In the genomic region with DNA sequence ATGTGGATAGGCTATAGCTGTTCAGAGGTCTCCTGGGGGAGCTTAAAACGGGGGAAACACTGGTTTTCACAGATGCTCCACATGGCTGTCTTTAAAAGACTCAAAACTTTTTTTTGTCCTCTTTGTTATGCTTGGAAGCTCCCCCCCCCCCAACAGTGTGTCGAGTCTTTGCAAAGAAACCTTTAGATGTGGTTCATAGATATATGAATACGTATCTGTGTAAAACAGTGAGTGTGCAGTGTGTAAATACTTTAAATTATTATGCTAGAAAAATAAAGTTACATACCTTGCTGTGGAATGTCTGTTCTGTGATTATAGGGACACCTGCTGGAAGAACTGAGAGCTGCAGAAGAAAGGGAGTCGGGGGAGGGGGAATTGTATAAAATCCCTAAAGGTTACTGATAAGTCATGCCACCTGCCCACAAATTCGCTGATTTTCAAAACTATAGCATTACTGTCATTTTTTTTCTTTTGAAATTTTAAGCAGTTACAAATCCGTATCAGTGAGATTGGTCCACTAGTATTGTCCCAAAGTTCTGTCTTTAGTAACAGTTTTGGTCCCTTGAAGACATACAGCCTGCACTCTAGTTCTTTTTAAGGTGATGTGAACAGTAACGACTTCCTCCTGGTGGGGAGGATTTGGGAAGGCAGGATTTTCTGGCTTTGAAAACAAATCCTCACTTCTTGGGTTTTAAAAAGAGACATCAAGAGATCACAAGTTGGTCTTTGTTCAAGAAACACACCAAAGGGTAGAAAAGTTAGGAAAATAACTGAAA, we compare ENCODE assay signal across 8 cellular contexts. TPM values are rescaled to one million over a fixed set of nuclear protein-coding genes. Genes with fewer than 3 reads are reported as not detected.
DNase-seq lines count a peak whose midpoint lies in the region; ATAC-seq and TF ChIP-seq lines count a peak whose summit lies in the region.

No MANE protein-coding gene starts in this region.

- ATAC-seq in GM21576 (IDR thresholded peaks at IDR 0.05; ENCODE audit: unreplicated experiment) (peak; percentile 84), right lobe of liver (peak; percentile 73 to 89 (median 84))

- H3K9me3 Mint-ChIP-seq in chondrocyte (ENCODE audit: low read depth), result no peaks in the 10 kb centered on the region

- H3K27ac ChIP-seq in right lobe of liver, result no peak overlapping the region

- peaks cover 17% of the 10 kb centered on the region for H3K36me3 Mint-ChIP-seq in chondrocyte (ENCODE audit: low read depth)

- TF ChIP-seq CTCF in chondrocyte (IDR thresholded peaks at IDR 0.05), result peak; percentile 87
- TF ChIP-seq CTCF in right lobe of liver (IDR thresholded peaks at IDR 0.05), result peak; percentile 71 to 83 (median 74)

- no peaks in the 10 kb centered on the region for H3K9me3 ChIP-seq in right lobe of liver

- peaks cover 0 to 10% (median 0%) of the 10 kb centered on the region in 4 donors for H3K4me1 ChIP-seq in right lobe of liver

- intact Hi-C loops in right lobe of liver (cut with DNase I), result no loop called here

- no peaks in the 10 kb centered on the region for H3K27me3 ChIP-seq in right lobe of liver

- H3K4me3 ChIP-seq in right lobe of liver, result no peak overlapping the region

- H3K4me3 Mint-ChIP-seq in chondrocyte (ENCODE audit: unreplicated experiment), result no peak overlapping the region

- H3K4me1 Mint-ChIP-seq in chondrocyte (ENCODE audit: low read depth), result peaks cover 28% of the 10 kb centered on the region

- TF ChIP-seq POLR2A in right lobe of liver (IDR thresholded peaks at IDR 0.05), result no peak

- 11% methylated on average over 7 of the region's 7 CpGs for WGBS in right lobe of liver (ENCODE audit: insufficient coverage, low coverage, low lambda C conversion rate, missing lambda C conversion rate)

- peak overlapping the region; percentile 30 for H3K27ac Mint-ChIP-seq in chondrocyte (ENCODE audit: unreplicated experiment)

- DNase-seq in NCI-H82 (lab: John Stamatoyannopoulos, UW) (peak; percentile 61), NCI-H82 treated with DMSO at 0.1 percent for 48 hours (lab: John Stamatoyannopoulos, UW; ENCODE audit: unreplicated experiment) (no peak), HuH-7 (ENCODE audit: low spot score) (peak; percentile 44), T-helper 2 cell (peak in 4 of 5 experiments; percentile 6 to 52 (median 12)), chondrocyte (ENCODE audit: low spot score) (no peak), right lobe of liver (peak in 1 of 3 donors; percentile 50)
- DNase-seq in stimulated activated naive CD4-positive, alpha-beta T cell treated with Interleukin-2 at 50 U/mL for 16 hours (lab: John Stamatoyannopoulos, UW), result peak; percentile 12

- H3K36me3 ChIP-seq in right lobe of liver, result peaks cover 0 to 6% (median 3%) of the 10 kb centered on the region in 4 donors

- H3K27me3 Mint-ChIP-seq in chondrocyte (ENCODE audit: low read depth), result no peaks in the 10 kb centered on the region

RNA-seq across cellular contexts. Expression of gene RGMB, which starts 22.9 kb away (rescaled TPM):
- total RNA-seq in chondrocyte, result 21.9 to 28.5 TPM (median 27.7 TPM) in 3 replicates
- total RNA-seq in right lobe of liver, result 10 to 100 TPM in 1 of 6 experiments, 1 to 10 TPM in 5; 4.5 to 10.5 (median 5.1) TPM

Comparison
In these comparisons a context has a peak if more than half of its experiments do, and no peak if none do; other contexts are left out.
1. DNase-seq: peak in NCI-H82 (single experiment), HuH-7 (single experiment), T-helper 2 cell (4 of 5) and stimulated activated naive CD4-positive, alpha-beta T cell treated with Interleukin-2 at 50 U/mL for 16 hours (single experiment); none in NCI-H82 treated with DMSO at 0.1 percent for 48 hours (single experiment) and chondrocyte (single experiment).